In genomic region chr10:87867453-87867852, GRCh38 we compare ENCODE assay signal across 10 cellular contexts. TPM values are rescaled to one million over a fixed set of nuclear protein-coding genes. Genes with fewer than 3 reads are reported as not detected.
DNase-seq lines count a peak whose midpoint lies in the region; ATAC-seq, FAIRE-seq and TF ChIP-seq lines count a peak whose summit lies in the region.
"Had no signal": no experiment of that assay in that cellular context is flagged by ENCODE, and none has a peak within 500 bp of the region (broad histone marks: within the 10 kb centered on the region; RNA-seq: fewer than 3 reads in every experiment).

No MANE protein-coding gene starts in this region.

- H3K27me3 ChIP-seq in esophagus muscularis mucosa (no peaks in the 10 kb centered on the region), psoas muscle (ENCODE audit: insufficient read depth in 3 of 3, low read length in 2 of 3) (no peaks in the 10 kb centered on the region)

- TF ChIP-seq CTCF in esophagus muscularis mucosa (IDR thresholded peaks at IDR 0.05), result no peak
- TF ChIP-seq CTCF in psoas muscle (IDR thresholded peaks at IDR 0.05), result no peak

- TF ChIP-seq POLR2A in esophagus muscularis mucosa (IDR thresholded peaks at IDR 0.05; ENCODE audit: low read depth), result no peak

- H3K4me3 ChIP-seq in esophagus muscularis mucosa (peak overlapping the region; percentile 79 to 95 (median 87)), psoas muscle (peak overlapping the region; percentile 77)

- FAIRE-seq in G401.6 (lab: Jason Lieb, UNC), result peak; percentile 73
- FAIRE-seq in RCC 7860 (lab: Jason Lieb, UNC), result peak; percentile 61

- CTCF ChIA-PET in HEK293T (lab: Yijun Ruan, JAX), result no interaction called here

- H3K27ac ChIP-seq in esophagus muscularis mucosa (replicated peaks in 1 of 4) (peak overlapping the region; percentile 93 to 99 (median 98)), psoas muscle (peak overlapping the region; percentile 94)

- POLR2A ChIA-PET in HEK293T (lab: Yijun Ruan, JAX), result no interaction called here

- H3K4me1 ChIP-seq in esophagus muscularis mucosa (peaks cover 12 to 54% (median 48%) of the 10 kb centered on the region in 4 donors), psoas muscle (peaks cover 42% of the 10 kb centered on the region)

- TF ChIP-seq EP300 in esophagus muscularis mucosa (IDR thresholded peaks at IDR 0.05), result no peak

- H3K9me3 ChIP-seq in esophagus muscularis mucosa (no peaks in the 10 kb centered on the region), psoas muscle (no peaks in the 10 kb centered on the region)

- ATAC-seq in psoas muscle, result no peak

- intact Hi-C loops in esophagus muscularis mucosa (cut with DNase I) (loop anchor here (5.0 kb wide), 1 partner anchor 85 kb away; no protein-coding TSS in a partner anchor), psoas muscle (cut with DNase I) (loop anchor here in 1 of 2 donors (5.0 to 10.0 kb wide), 2 partner anchors 60 to 377 kb away; no protein-coding TSS in a partner anchor)

- H3K36me3 ChIP-seq in esophagus muscularis mucosa (no peaks in the 10 kb centered on the region), psoas muscle (ENCODE audit: insufficient read depth in 1 of 2, low read depth in 1 of 2) (no peaks in the 10 kb centered on the region)

- DNase-seq in RCC 7860 (ENCODE audit: low spot score) (no peak), esophagus muscularis mucosa (ENCODE audit: extremely low spot score) (no peak), psoas muscle (no peak), HEK293T (ENCODE audit: extremely low spot score) (no peak), inferior parietal cortex (ENCODE audit: extremely low spot score) (no peak), CD1c-positive myeloid dendritic cell (ENCODE audit: extremely low spot score) (no peak), T1000 (lab: John Stamatoyannopoulos, UW) (no peak)
- DNase-seq: effector CD4-positive, alpha-beta T cell; NCI-H446 had no signal

TF ChIP-seq in HEK293T, 16 proteins besides CTCF, POLR2A, EP300 and RAD21:
- no peak for TF ChIP-seq ELF4 (IDR thresholded peaks at IDR 0.05)
- TF ChIP-seq FOXA1 (IDR thresholded peaks at IDR 0.05), result no peak
- TF ChIP-seq FOXK2 (IDR thresholded peaks at IDR 0.05), result no peak
- TF ChIP-seq ZNF384 (IDR thresholded peaks at IDR 0.05), result no peak
- no peak for TF ChIP-seq CTBP1 (IDR thresholded peaks at IDR 0.05; ENCODE audit: borderline replicate concordance)
- TF ChIP-seq ARNT (IDR thresholded peaks at IDR 0.05), result no peak
- TF ChIP-seq FOXM1 (IDR thresholded peaks at IDR 0.05; ENCODE audit: borderline replicate concordance), result no peak
- TF ChIP-seq BHLHE40 (IDR thresholded peaks at IDR 0.05; ENCODE audit: borderline replicate concordance), result no peak
- TF ChIP-seq SP1 (IDR thresholded peaks at IDR 0.05), result no peak
- TF ChIP-seq L3MBTL2 (conservative IDR thresholded peaks at IDR 0.05), result no peak
TF ChIP-seq in HEK293T: peak in this region for 0.

RNA-seq across cellular contexts. Expression of gene PTEN, which starts 4.0 kb away (rescaled TPM):
- total RNA-seq in esophagus muscularis mucosa (100 to 1,000 TPM in 1 of 4 donors, 10 to 100 TPM in 3; 83.2 to 117 (median 94.3) TPM), psoas muscle (10 to 100 TPM; 29.8 to 51.9 (median 42.4) TPM)
- 10 to 100 TPM; 13.7 to 28.3 (median 14.6) TPM for polyA plus RNA-seq in psoas muscle

RNA-seq across cellular contexts. Expression of gene KLLN, which starts 4.1 kb away (rescaled TPM):
- under 1 TPM in 3 of 4 donors, not detected in 1; 0.17 to 0.52 (median 0.39) TPM for total RNA-seq in esophagus muscularis mucosa
- under 1 TPM; 0.22 to 0.43 (median 0.35) TPM for total RNA-seq in psoas muscle
- under 1 TPM; 0.07 to 0.96 (median 0.14) TPM for polyA plus RNA-seq in psoas muscle

RNA-seq across cellular contexts. Expression of gene ATAD1, which starts 49.4 kb away (rescaled TPM):
- total RNA-seq in esophagus muscularis mucosa, result 10 to 100 TPM; 29.1 to 41.3 (median 36.1) TPM
- 10 to 100 TPM; 38.6 to 84.6 (median 52.6) TPM for total RNA-seq in psoas muscle
- polyA plus RNA-seq in psoas muscle, result 10 to 100 TPM; 43.7 to 73.5 (median 58.5) TPM
